1 cellular context compared by ENCODE assay signal in the genomic region with DNA sequence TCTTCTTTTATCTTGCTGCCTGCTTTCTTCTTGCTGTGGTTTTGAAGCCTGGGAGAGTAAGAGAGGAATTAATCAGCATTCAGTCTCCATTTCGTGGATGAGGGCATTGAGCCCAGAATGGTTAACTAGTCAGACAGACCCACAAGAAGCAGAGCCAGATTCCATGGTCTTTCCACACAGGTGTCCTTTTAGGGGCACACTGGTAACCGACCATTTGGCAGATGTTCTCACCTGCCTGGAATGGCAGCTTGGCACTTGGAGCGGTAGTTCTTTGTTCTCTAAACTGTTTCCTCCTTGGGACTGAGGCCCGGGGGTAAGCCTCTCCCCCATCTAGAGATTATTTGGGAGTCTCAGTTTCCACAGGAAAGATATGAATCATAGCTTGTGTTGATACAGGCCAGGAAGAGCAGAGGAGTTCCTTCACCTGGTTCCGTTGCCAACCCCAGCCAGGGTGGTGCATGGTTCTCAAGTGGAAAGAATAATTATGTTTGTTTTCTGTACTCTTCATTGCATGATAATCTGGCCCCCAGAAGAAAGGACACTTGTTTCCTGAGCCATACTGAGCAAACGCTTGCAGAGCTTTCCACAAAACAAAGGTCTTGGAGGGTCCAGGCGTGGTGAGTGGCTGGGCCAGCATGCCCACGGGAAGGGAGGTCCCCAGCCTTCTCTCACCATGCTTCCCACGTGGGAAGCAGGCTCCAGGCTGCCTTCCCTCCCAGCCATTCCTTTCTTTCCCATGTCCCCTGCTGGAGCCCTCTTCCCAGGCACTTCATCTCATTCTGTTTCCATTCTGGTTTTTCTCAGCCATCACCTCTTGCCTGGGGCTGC.
TF ChIP-seq lines count a peak whose summit lies in the region.

No MANE protein-coding gene starts in this region.

TF ChIP-seq in IMR-90, 13 proteins besides CTCF, POLR2A, EP300 and RAD21:
- TF ChIP-seq RCOR1 (IDR thresholded peaks at IDR 0.05; ENCODE audit: insufficient replicate concordance, low read length) = no peak
- TF ChIP-seq RFX5 (IDR thresholded peaks at IDR 0.05; ENCODE audit: low read depth, low read length) = no peak
- no peak for TF ChIP-seq MXI1 (IDR thresholded peaks at IDR 0.05; ENCODE audit: borderline replicate concordance, low read depth, low read length)
- TF ChIP-seq BHLHE40 (IDR thresholded peaks at IDR 0.05; ENCODE audit: low read depth, low read length) = no peak
- TF ChIP-seq, protein P1, sequence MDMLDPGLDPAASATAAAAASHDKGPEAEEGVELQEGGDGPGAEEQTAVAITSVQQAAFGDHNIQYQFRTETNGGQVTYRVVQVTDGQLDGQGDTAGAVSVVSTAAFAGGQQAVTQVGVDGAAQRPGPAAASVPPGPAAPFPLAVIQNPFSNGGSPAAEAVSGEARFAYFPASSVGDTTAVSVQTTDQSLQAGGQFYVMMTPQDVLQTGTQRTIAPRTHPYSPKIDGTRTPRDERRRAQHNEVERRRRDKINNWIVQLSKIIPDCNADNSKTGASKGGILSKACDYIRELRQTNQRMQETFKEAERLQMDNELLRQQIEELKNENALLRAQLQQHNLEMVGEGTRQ (IDR thresholded peaks at IDR 0.05; ENCODE audit: low read depth, low read length) = no peak
TF ChIP-seq in IMR-90: peak in this region for 0.
